ENCODE assay signal across 10 cellular contexts in genomic region chr3:11273945-11274344, GRCh38. TPM values are rescaled to one million over a fixed set of nuclear protein-coding genes. Genes with fewer than 3 reads are reported as not detected.
DNase-seq lines count a peak whose midpoint lies in the region; ATAC-seq and TF ChIP-seq lines count a peak whose summit lies in the region.
"Had no signal": no experiment of that assay in that cellular context is flagged by ENCODE, and none has a peak within 500 bp of the region (broad histone marks: within the 10 kb centered on the region; RNA-seq: fewer than 3 reads in every experiment).

No MANE protein-coding gene starts in this region.

- peaks cover 24% of the 10 kb centered on the region for H3K4me1 ChIP-seq in DND-41 (ENCODE audit: insufficient read depth, low read length)
- H3K4me1 ChIP-seq in colonic mucosa, result peaks cover 5% of the 10 kb centered on the region

- H3K27ac ChIP-seq in DND-41 (ENCODE audit: low read length) (no peak overlapping the region), colonic mucosa (peak overlapping the region; percentile 37)

- H3K27me3 ChIP-seq in DND-41 (ENCODE audit: insufficient read depth, low read length, poor library complexity) (no peaks in the 10 kb centered on the region), colonic mucosa (no peaks in the 10 kb centered on the region)

- H3K79me2 ChIP-seq in DND-41 (ENCODE audit: insufficient read depth, low read length), result peaks cover 51% of the 10 kb centered on the region

- peak overlapping the region; percentile 71; the same call in 1 of the 2 replicates for H3K4me2 ChIP-seq in DND-41 (ENCODE audit: insufficient read depth, low read length)

- H4K20me1 ChIP-seq in DND-41 (ENCODE audit: insufficient read depth, low read length), result no peaks in the 10 kb centered on the region

- H3K4me3 ChIP-seq in DND-41 (ENCODE audit: low read depth in 1 of 2, low read length in 2 of 2) (peak overlapping the region in 1 of 2 experiments; percentile 74; a peak in 1 of 4 replicates), colonic mucosa (no peak overlapping the region)

- H3K27ac Mint-ChIP-seq in osteocyte (ENCODE audit: unreplicated experiment), result no peak overlapping the region

- no peak overlapping the region for H2AFZ ChIP-seq in DND-41 (ENCODE audit: low read depth, low read length)

- peaks cover 19% of the 10 kb centered on the region for H3K36me3 Mint-ChIP-seq in osteocyte (ENCODE audit: unreplicated experiment)

- peaks cover 19% of the 10 kb centered on the region; the same call in 1 of the 2 replicates for H3K36me3 ChIP-seq in DND-41 (ENCODE audit: insufficient read depth, low read length)
- H3K36me3 ChIP-seq in colonic mucosa, result no peaks in the 10 kb centered on the region

- H3K9ac ChIP-seq in DND-41 (ENCODE audit: low read depth, low read length), result no peak overlapping the region; the same call in 1 of the 2 replicates
- no peak overlapping the region for H3K9ac ChIP-seq in colonic mucosa (ENCODE audit: low read depth in 2 of 2, low read length in 2 of 2)

- H3K9me3 ChIP-seq in DND-41 (ENCODE audit: insufficient read depth, low read length, severe bottlenecking) (peaks cover 5% of the 10 kb centered on the region), colonic mucosa (no peaks in the 10 kb centered on the region)

- ATAC-seq in DND-41 (ENCODE audit: insufficient read depth, low read depth) (no peak), GM21381 (IDR thresholded peaks at IDR 0.05; ENCODE audit: unreplicated experiment) (no peak), GM18519 (IDR thresholded peaks at IDR 0.05; ENCODE audit: low FRiP score, unreplicated experiment) (no peak)

- TF ChIP-seq CTCF in DND-41 (IDR thresholded peaks at IDR 0.05; ENCODE audit: borderline replicate concordance, extremely low read depth, low read length, poor library complexity, severe bottlenecking) (no peak), colonic mucosa (IDR thresholded peaks at IDR 0.05) (no peak), osteocyte (IDR thresholded peaks at IDR 0.05) (no peak)

- peaks cover 33% of the 10 kb centered on the region for H3K4me1 Mint-ChIP-seq in osteocyte (ENCODE audit: unreplicated experiment)

- no peaks in the 10 kb centered on the region for H3K27me3 Mint-ChIP-seq in osteocyte (ENCODE audit: unreplicated experiment)

- no peaks in the 10 kb centered on the region for H3K9me3 Mint-ChIP-seq in osteocyte (ENCODE audit: unreplicated experiment)

- DNase-seq in DND-41 (no peak), NOMO-1 treated with dmso at 0.1 percent for 144 hours (lab: John Stamatoyannopoulos, UW; ENCODE audit: unreplicated experiment) (peak; percentile 94), colonic mucosa (no peak), osteocyte (ENCODE audit: extremely low spot score, unreplicated experiment) (no peak), NCI-H128 (lab: John Stamatoyannopoulos, UW; ENCODE audit: unreplicated experiment) (no peak), GOT3 (lab: John Stamatoyannopoulos, UW) (no peak)
- DNase-seq: NCI-H774; stimulated activated CD4-positive, alpha-beta T cell treated with anti-CD3 and anti-CD28 coated beads, Interleukin-4, amount 100 ng/mL, for 1 hour had no signal

- intact Hi-C loops in colonic mucosa (cut with DNase I), result no loop called here

- peak overlapping the region; percentile 53 for H3K4me3 Mint-ChIP-seq in osteocyte (ENCODE audit: unreplicated experiment)

RNA-seq across cellular contexts. Expression of gene ATG7, which starts 1.7 kb away (rescaled TPM):
- total RNA-seq in colonic mucosa (10 to 100 TPM; 31.9 to 32.0 TPM), osteocyte (42.5 and 45.1 TPM in 2 replicates)
